30 cellular contexts compared by ENCODE assay signal in the genomic region with DNA sequence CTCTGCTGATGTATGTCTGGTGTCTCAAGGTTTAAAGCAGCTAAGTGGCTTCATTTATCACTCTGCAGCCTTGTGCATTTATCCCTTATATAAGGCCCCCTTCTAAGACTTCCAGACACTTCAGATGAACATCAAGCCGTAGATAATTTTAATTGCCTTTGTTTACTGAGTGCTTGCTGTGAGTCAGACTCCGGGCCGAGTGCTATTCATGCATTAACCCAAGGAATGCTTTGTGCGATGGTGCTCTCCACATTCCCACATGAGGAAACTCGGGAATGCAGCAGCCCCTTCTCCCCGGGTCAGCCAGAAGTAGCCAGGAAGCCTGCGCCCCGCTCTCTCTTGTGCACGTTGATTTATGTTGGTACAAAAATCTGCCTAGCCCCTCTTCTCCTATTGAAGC.
DNase-seq lines count a peak whose midpoint lies in the region; ATAC-seq, FAIRE-seq and TF ChIP-seq lines count a peak whose summit lies in the region.
"Had no signal": no experiment of that assay in that cellular context is flagged by ENCODE, and none has a peak within 500 bp of the region (broad histone marks: within the 10 kb centered on the region; RNA-seq: fewer than 3 reads in every experiment).

No MANE protein-coding gene starts in this region.

- H3K27ac ChIP-seq in astrocyte (ENCODE audit: low read depth, low read length) (no peak overlapping the region), smooth muscle cell (ENCODE audit: low read depth) (no peak overlapping the region), pancreas (no peak overlapping the region)
- H3K27ac ChIP-seq: adrenal gland, breast epithelium, gastroesophageal sphincter, left ventricle myocardium inferior, psoas muscle, SJCRH30, tibial nerve had no signal

- FAIRE-seq in astrocyte (lab: Jason Lieb, UNC) (no peak), pancreas (lab: Jason Lieb, UNC) (no peak)
- FAIRE-seq: GM19239 had no signal

- H3K4me1 ChIP-seq in astrocyte (ENCODE audit: insufficient read depth, low read length), result peaks cover 20% of the 10 kb centered on the region
- H3K4me1 ChIP-seq in smooth muscle cell (ENCODE audit: low read depth), result peaks cover under 1% of the 10 kb centered on the region
- no peaks in the 10 kb centered on the region for H3K4me1 ChIP-seq in pancreas
- H3K4me1 ChIP-seq: breast epithelium, psoas muscle, SJCRH30, tibial nerve had no signal

- H3K4me2 ChIP-seq in astrocyte (ENCODE audit: low read length), result peak overlapping the region; percentile 32
- peak overlapping the region; percentile 70 for H3K4me2 ChIP-seq in smooth muscle cell

- H3K9me3 Mint-ChIP-seq in astrocyte (ENCODE audit: unreplicated experiment), result peaks cover 9% of the 10 kb centered on the region

- H3K36me3 Mint-ChIP-seq in astrocyte (ENCODE audit: low read depth, unreplicated experiment), result no peaks in the 10 kb centered on the region
- H3K36me3 Mint-ChIP-seq: activated naive CD4-positive, alpha-beta T cell treated with anti-CD3 and anti-CD28 coated beads, Interleukin-2, amount 10 ng/mL, durations not matched to agents 7 days and 5 days had no signal

- WGBS in smooth muscle cell (ENCODE audit: low lambda C conversion rate), result 22% methylated on average over 9 of the region's 9 CpGs
- WGBS in pancreas, 2 donors, result 31 to 37% methylated on average over 9 of the region's 9 CpGs

- H3F3A ChIP-seq in smooth muscle cell (ENCODE audit: low read depth), result peaks cover 12% of the 10 kb centered on the region

- H2AFZ ChIP-seq in astrocyte (ENCODE audit: low read depth, low read length), result no peak overlapping the region
- no peak overlapping the region for H2AFZ ChIP-seq in smooth muscle cell (ENCODE audit: low read depth)

- H4K20me1 ChIP-seq in astrocyte (ENCODE audit: insufficient read depth, low read length) (no peaks in the 10 kb centered on the region), smooth muscle cell (ENCODE audit: low read depth) (no peaks in the 10 kb centered on the region)

- no peak overlapping the region for H3K4me3 Mint-ChIP-seq in astrocyte (ENCODE audit: unreplicated experiment)
- H3K4me3 Mint-ChIP-seq: activated CD4-positive, alpha-beta T cell treated with anti-CD3 and anti-CD28 coated beads for 36 hours; activated CD8-positive, alpha-beta T cell treated with anti-CD3 and anti-CD28 coated beads, Interleukin-2, amount 10 ng/mL, durations not matched to agents 7 days and 5 days; activated naive CD4-positive, alpha-beta T cell treated with anti-CD3 and anti-CD28 coated beads, Interleukin-2, amount 10 ng/mL, durations not matched to agents 7 days and 5 days; activated T-helper 17 cell treated with anti-CD3 and anti-CD28 coated beads, Interleukin-2, amount 50 U/mL, for 72 hours had no signal

- intact Hi-C loops in pancreas (cut with DNase I) (no loop called here), left cardiac atrium (cut with DNase I) (no loop called here)

- no peak overlapping the region for H3K27ac Mint-ChIP-seq in astrocyte (ENCODE audit: unreplicated experiment)
- H3K27ac Mint-ChIP-seq: activated CD4-positive, alpha-beta T cell treated with anti-CD3 and anti-CD28 coated beads for 36 hours; activated CD8-positive, alpha-beta T cell treated with anti-CD3 and anti-CD28 coated beads, Interleukin-2, amount 10 ng/mL, durations not matched to agents 7 days and 5 days; activated naive CD4-positive, alpha-beta T cell treated with anti-CD3 and anti-CD28 coated beads, Interleukin-2, amount 10 ng/mL, durations not matched to agents 7 days and 5 days; activated T-helper 17 cell treated with anti-CD3 and anti-CD28 coated beads, Interleukin-2, amount 50 U/mL, for 72 hours had no signal

- no peaks in the 10 kb centered on the region for H3K36me3 ChIP-seq in astrocyte (ENCODE audit: insufficient read depth, low read length)
- H3K36me3 ChIP-seq in smooth muscle cell (ENCODE audit: low read depth), result no peaks in the 10 kb centered on the region
- no peaks in the 10 kb centered on the region for H3K36me3 ChIP-seq in pancreas
- H3K36me3 ChIP-seq: adrenal gland, breast epithelium, gastroesophageal sphincter, left ventricle myocardium inferior, SJCRH30, tibial nerve had no signal

- H3K4me3 ChIP-seq in astrocyte (ENCODE audit: insufficient read depth, low read depth, low read length), result no peak overlapping the region
- no peak overlapping the region for H3K4me3 ChIP-seq in smooth muscle cell
- H3K4me3 ChIP-seq in pancreas, result no peak overlapping the region
- H3K4me3 ChIP-seq: adrenal gland, breast epithelium, gastroesophageal sphincter, left ventricle myocardium inferior, psoas muscle, SJCRH30, tibial nerve had no signal

- no peaks in the 10 kb centered on the region for H3K27me3 Mint-ChIP-seq in astrocyte (ENCODE audit: low read depth, unreplicated experiment)
- H3K27me3 Mint-ChIP-seq: activated CD4-positive, alpha-beta T cell treated with anti-CD3 and anti-CD28 coated beads for 36 hours; activated naive CD4-positive, alpha-beta T cell treated with anti-CD3 and anti-CD28 coated beads, Interleukin-2, amount 10 ng/mL, durations not matched to agents 7 days and 5 days; activated T-helper 17 cell treated with anti-CD3 and anti-CD28 coated beads, Interleukin-2, amount 50 U/mL, for 72 hours had no signal

- H3K79me2 ChIP-seq in astrocyte (ENCODE audit: insufficient read depth, low read length), result no peaks in the 10 kb centered on the region
- H3K79me2 ChIP-seq in smooth muscle cell (ENCODE audit: low read depth), result no peaks in the 10 kb centered on the region

- peaks cover 15% of the 10 kb centered on the region for H3K4me1 Mint-ChIP-seq in astrocyte (ENCODE audit: low read depth, unreplicated experiment)
- H3K4me1 Mint-ChIP-seq: activated CD4-positive, alpha-beta T cell treated with anti-CD3 and anti-CD28 coated beads for 36 hours; activated naive CD4-positive, alpha-beta T cell treated with anti-CD3 and anti-CD28 coated beads, Interleukin-2, amount 10 ng/mL, durations not matched to agents 7 days and 5 days; activated T-helper 17 cell treated with anti-CD3 and anti-CD28 coated beads, Interleukin-2, amount 50 U/mL, for 72 hours had no signal

- H3K27me3 ChIP-seq in astrocyte (ENCODE audit: insufficient read depth, low read length), result no peaks in the 10 kb centered on the region
- H3K27me3 ChIP-seq in smooth muscle cell (ENCODE audit: low read depth), result peaks cover 4% of the 10 kb centered on the region
- H3K27me3 ChIP-seq in pancreas, result no peaks in the 10 kb centered on the region
- H3K27me3 ChIP-seq: adrenal gland, breast epithelium, gastroesophageal sphincter, tibial nerve had no signal

- no peak for TF ChIP-seq CTCF in astrocyte (IDR thresholded peaks at IDR 0.05; ENCODE audit: insufficient read depth, low read depth, low read length)
- TF ChIP-seq CTCF in smooth muscle cell (IDR thresholded peaks at IDR 0.05; ENCODE audit: borderline replicate concordance, insufficient read depth, poor library complexity, severe bottlenecking), result no peak
- no peak for TF ChIP-seq CTCF in pancreas (IDR thresholded peaks at IDR 0.05)

- H3K9ac ChIP-seq in astrocyte (ENCODE audit: low read length) (peak overlapping the region; percentile 9), smooth muscle cell (ENCODE audit: low read depth) (no peak overlapping the region)

- H3K9me3 ChIP-seq in astrocyte (ENCODE audit: insufficient read depth, low read depth, low read length) (no peaks in the 10 kb centered on the region), smooth muscle cell (replicated peaks; ENCODE audit: low read depth) (no peaks in the 10 kb centered on the region), pancreas (no peaks in the 10 kb centered on the region)
- H3K9me3 ChIP-seq: adrenal gland, breast epithelium, gastroesophageal sphincter, psoas muscle, SJCRH30 had no signal

- DNase-seq in HT1080 (ENCODE audit: low read depth) (peak; percentile 3), astrocyte (ENCODE audit: low read depth) (peak; percentile 51), iPS-NIHi7 (ENCODE audit: extremely low spot score) (peak; percentile 32), smooth muscle cell (lab: John Stamatoyannopoulos, UW; ENCODE audit: unreplicated experiment) (no peak), pancreas (no peak), left cardiac atrium (no peak)
- DNase-seq: activated CD4-positive, alpha-beta T cell treated with anti-CD3 and anti-CD28 coated beads for 36 hours; activated CD8-positive, alpha-beta T cell treated with anti-CD3 and anti-CD28 coated beads, Interleukin-2, amount 10 ng/mL, durations not matched to agents 7 days and 5 days; activated naive CD4-positive, alpha-beta T cell treated with anti-CD3 and anti-CD28 coated beads, Interleukin-2, amount 10 ng/mL, durations not matched to agents 7 days and 5 days; adrenal gland; C1 segment of cervical spinal cord; DND-41; KG1; left ventricle myocardium inferior; NCI-H1092 treated with DMSO at 0.1 percent for 48 hours; NCI-H187; NCI-H345; NCI-H748 treated with DMSO at 0.1 percent for 48 hours; psoas muscle; SJCRH30; stimulated activated CD4-positive, alpha-beta T cell treated with anti-CD3 and anti-CD28 coated beads, Interleukin-4, amount 100 ng/mL, for 1 hour; SW 1271; T-helper 9 cell had no signal

- ATAC-seq in pancreas, result no peak
- ATAC-seq in left cardiac atrium, result no peak
- no peak for ATAC-seq in HG03460 (IDR thresholded peaks at IDR 0.05; ENCODE audit: unreplicated experiment)
- ATAC-seq: activated CD4-positive, alpha-beta T cell treated with anti-CD3 and anti-CD28 coated beads for 36 hours; activated CD8-positive, alpha-beta T cell treated with anti-CD3 and anti-CD28 coated beads, Interleukin-2, amount 10 ng/mL, durations not matched to agents 7 days and 5 days; activated T-helper 17 cell treated with anti-CD3 and anti-CD28 coated beads, Interleukin-2, amount 50 U/mL, for 72 hours; gastroesophageal sphincter; psoas muscle; sciatic nerve had no signal

Comparison
In these comparisons a context has a peak if more than half of its experiments do, and no peak if none do; other contexts are left out.
1. DNase-seq: peak in HT1080 (single experiment), astrocyte (single experiment) and iPS-NIHi7 (single experiment); none in smooth muscle cell (single experiment), pancreas (0 of 6) and left cardiac atrium (single experiment).